In the genomic region with DNA sequence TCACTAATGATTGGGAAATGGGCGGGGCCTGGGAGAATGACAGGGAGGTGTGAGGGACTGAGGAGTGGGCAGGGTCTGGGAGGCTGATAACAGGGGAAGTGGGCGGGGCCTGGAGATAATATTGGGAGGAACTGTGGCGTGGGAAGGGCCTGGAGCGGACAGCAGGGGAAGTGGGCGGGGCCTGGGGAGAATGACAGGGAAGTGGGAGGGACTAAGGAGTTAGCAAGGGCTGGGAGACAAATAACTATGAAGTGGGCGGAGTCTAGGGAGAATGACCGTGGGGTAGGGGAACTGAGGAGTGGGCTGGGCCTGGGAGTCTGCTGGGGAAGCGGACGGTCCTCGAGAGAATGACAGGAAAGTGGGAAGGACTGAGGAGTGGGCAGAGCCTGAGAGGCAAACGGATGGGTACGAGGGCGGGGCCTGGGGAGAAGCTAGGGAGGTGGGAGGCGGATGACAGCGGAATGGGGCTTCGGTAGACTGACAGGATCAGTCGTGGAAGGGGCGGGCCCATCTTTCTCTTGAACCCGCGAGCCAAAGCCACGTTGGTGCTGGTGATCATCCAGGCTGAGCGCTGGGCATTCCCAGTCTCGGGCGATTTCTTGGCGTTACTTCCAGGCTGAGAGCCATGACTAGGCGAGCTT, we compare ENCODE assay signal across 8 cellular contexts. TPM values are rescaled to one million over a fixed set of nuclear protein-coding genes. Genes with fewer than 3 reads are reported as not detected.
DNase-seq lines count a peak whose midpoint lies in the region; ATAC-seq and TF ChIP-seq lines count a peak whose summit lies in the region.

No MANE protein-coding gene starts in this region.

- peak; percentile 97 for DNase-seq in G401 (ENCODE audit: low spot score)
- DNase-seq in HFFc6 = peak; percentile 82
- peak; percentile 95 for DNase-seq in NCI-H2196 treated with DMSO at 0.1 percent for 48 hours (lab: John Stamatoyannopoulos, UW; ENCODE audit: unreplicated experiment)
- peak; percentile 87 for DNase-seq in activated CD4-positive, alpha-beta T cell treated with anti-CD3 and anti-CD28 coated beads for 36 hours
- peak; percentile 97 for DNase-seq in dermis blood vessel endothelial cell
- DNase-seq in left lobe of liver (ENCODE audit: low spot score) = peak; percentile 83
- peak; percentile 70 to 87 for DNase-seq in stimulated activated CD4-positive, alpha-beta T cell treated with anti-CD3 and anti-CD28 coated beads, Interleukin-2, amount 100 ng/mL, for 24 hours

- peaks cover 32% of the 10 kb centered on the region for H3K4me1 Mint-ChIP-seq in HFFc6 (ENCODE audit: low read depth)
- peaks cover 32% of the 10 kb centered on the region for H3K4me1 Mint-ChIP-seq in activated CD4-positive, alpha-beta T cell treated with anti-CD3 and anti-CD28 coated beads for 36 hours

- CTCF ChIA-PET in activated CD4-positive, alpha-beta T cell treated with anti-CD3 and anti-CD28 coated beads for 36 hours (lab: Charles Lee) = interaction anchor here (0.5 to 2.5 kb wide), 30 partner anchors 9 to 374 kb away, joined by 3 to 23 read pairs (median 4); partner anchors contain the start of gene VAV1

- no peaks in the 10 kb centered on the region for H3K9me3 Mint-ChIP-seq in HFFc6
- no peaks in the 10 kb centered on the region for H3K9me3 Mint-ChIP-seq in activated CD4-positive, alpha-beta T cell treated with anti-CD3 and anti-CD28 coated beads for 36 hours (ENCODE audit: low read depth)

- no peak for TF ChIP-seq CTCF in HFFc6 (IDR thresholded peaks at IDR 0.05)

- POLR2A ChIA-PET in activated CD4-positive, alpha-beta T cell treated with anti-CD3 and anti-CD28 coated beads for 36 hours (lab: Charles Lee) = interaction anchor here (0.7 to 1.0 kb wide), 3 partner anchors 91 to 257 kb away, joined by 3 to 5 read pairs (median 4); partner anchors contain the start of genes KHSRP and VAV1

- intact Hi-C loops in activated CD4-positive, alpha-beta T cell treated with anti-CD3 and anti-CD28 coated beads for 36 hours (cut with DNase I, micrococcal nuclease) = loop anchor here (1.0 to 5.0 kb wide), 13 partner anchors 14 to 285 kb away; partner anchors contain the start of genes CD70 (in 1 of the 2), GPR108 (in 1 of the 2), SH2D3A (in 1 of the 2) and TNFSF14 (in 1 of the 2)

- peak overlapping the region; percentile 78 for H3K27ac Mint-ChIP-seq in HFFc6
- peak overlapping the region; percentile 93 for H3K27ac Mint-ChIP-seq in activated CD4-positive, alpha-beta T cell treated with anti-CD3 and anti-CD28 coated beads for 36 hours

- in situ Hi-C loops in G401 (cut with HindIII; ENCODE audit: low sequenced_read_pairs) = no loop called here

- no peaks in the 10 kb centered on the region for H3K36me3 Mint-ChIP-seq in HFFc6 (ENCODE audit: low read depth)
- no peaks in the 10 kb centered on the region for H3K36me3 Mint-ChIP-seq in activated CD4-positive, alpha-beta T cell treated with anti-CD3 and anti-CD28 coated beads for 36 hours (ENCODE audit: low read depth)

- ATAC-seq in activated CD4-positive, alpha-beta T cell treated with anti-CD3 and anti-CD28 coated beads for 36 hours = peak; percentile 65
- ATAC-seq in left lobe of liver = peak; percentile 85
- ATAC-seq in GM18861 (IDR thresholded peaks at IDR 0.05; ENCODE audit: unreplicated experiment) = no peak

- peaks cover 10% of the 10 kb centered on the region for H3K27me3 Mint-ChIP-seq in HFFc6 (ENCODE audit: insufficient read depth)
- peaks cover 2% of the 10 kb centered on the region for H3K27me3 Mint-ChIP-seq in activated CD4-positive, alpha-beta T cell treated with anti-CD3 and anti-CD28 coated beads for 36 hours

- H3K4me3 Mint-ChIP-seq in HFFc6 = peak overlapping the region; percentile 93
- peak overlapping the region; percentile 79 for H3K4me3 Mint-ChIP-seq in activated CD4-positive, alpha-beta T cell treated with anti-CD3 and anti-CD28 coated beads for 36 hours

RNA-seq across cellular contexts. Expression of gene TUBB4A, which starts 14.0 kb away (rescaled TPM):
- total RNA-seq in G401 (2014; rRNA removed; shearing (Covaris generic)) = 2.1 and 3.3 TPM in 2 replicates
- not detected for total RNA-seq in HFFc6 (2021; fragmentation: NEBNext Ultra II Directional; extraction: Animal tissue kit (Norgen Biotek cat#: 25700))
- total RNA-seq in activated CD4-positive, alpha-beta T cell treated with anti-CD3 and anti-CD28 coated beads for 36 hours = 1 to 10 TPM; 4.8 to 5.1 TPM
- total RNA-seq in dermis blood vessel endothelial cell = not detected in 2 replicates
- total RNA-seq in left lobe of liver = 0.70 TPM

RNA-seq across cellular contexts. Expression of gene TNFSF9, which starts 14.7 kb away (rescaled TPM):
- total RNA-seq in G401 (2014; rRNA removed; shearing (Covaris generic)) = 39.0 and 60.2 TPM in 2 replicates
- 1 to 10 TPM in 4 of 6 experiments, under 1 TPM in 2; 0.57 to 3.7 (median 3.2) TPM for total RNA-seq in HFFc6 (2021; fragmentation: NEBNext Ultra II Directional; extraction: Animal tissue kit (Norgen Biotek cat#: 25700))
- total RNA-seq in activated CD4-positive, alpha-beta T cell treated with anti-CD3 and anti-CD28 coated beads for 36 hours = under 1 TPM; 0.49 to 0.57 TPM
- total RNA-seq in dermis blood vessel endothelial cell (0.34 and 0.60 TPM in 2 replicates), left lobe of liver (0.13 TPM)

RNA-seq across cellular contexts. Expression of gene DENND1C, which starts 34.6 kb away (rescaled TPM):
- not detected in 2 replicates for total RNA-seq in G401 (2014; rRNA removed; shearing (Covaris generic))
- total RNA-seq in HFFc6 (2021; fragmentation: NEBNext Ultra II Directional; extraction: Animal tissue kit (Norgen Biotek cat#: 25700)) = not detected
- total RNA-seq in activated CD4-positive, alpha-beta T cell treated with anti-CD3 and anti-CD28 coated beads for 36 hours = 10 to 100 TPM; 49.5 to 56.3 TPM
- total RNA-seq in dermis blood vessel endothelial cell (not detected in 2 replicates), left lobe of liver (1.1 TPM)

RNA-seq across cellular contexts. Expression of gene CRB3, which starts 52.1 kb away (rescaled TPM):
- total RNA-seq in G401 (2014; rRNA removed; shearing (Covaris generic)) = 1.9 TPM in 1 of 2 replicates, not detected in the other
- total RNA-seq in HFFc6 (2021; fragmentation: NEBNext Ultra II Directional; extraction: Animal tissue kit (Norgen Biotek cat#: 25700)) = not detected
- total RNA-seq in activated CD4-positive, alpha-beta T cell treated with anti-CD3 and anti-CD28 coated beads for 36 hours = 1 to 10 TPM; 1.2 to 1.8 TPM
- not detected in 2 replicates for total RNA-seq in dermis blood vessel endothelial cell
- total RNA-seq in left lobe of liver = 25.9 TPM

RNA-seq across cellular contexts. Expression of gene SLC25A23, which starts 56.5 kb away (rescaled TPM):
- 57.6 and 60.6 TPM in 2 replicates for total RNA-seq in G401 (2014; rRNA removed; shearing (Covaris generic))
- total RNA-seq in HFFc6 (2021; fragmentation: NEBNext Ultra II Directional; extraction: Animal tissue kit (Norgen Biotek cat#: 25700)) = 10 to 100 TPM; 15.4 to 25.3 (median 16.8) TPM
- total RNA-seq in activated CD4-positive, alpha-beta T cell treated with anti-CD3 and anti-CD28 coated beads for 36 hours = 10 to 100 TPM; 18.6 to 19.2 TPM
- total RNA-seq in dermis blood vessel endothelial cell = 20.4 and 62.0 TPM in 2 replicates
- total RNA-seq in left lobe of liver = 40.3 TPM

Comparison
In these comparisons a context has a peak if more than half of its experiments do, and no peak if none do; other contexts are left out.
1. RNA of gene DENND1C, which starts 34.6 kb away (total RNA-seq): 49.5 to 56.3 TPM in activated CD4-positive, alpha-beta T cell treated with anti-CD3 and anti-CD28 coated beads for 36 hours; 1.1 TPM in left lobe of liver (single experiment), not detected in G401, not detected in HFFc6 and not detected in dermis blood vessel endothelial cell; every median in the first group is over 10 times any median in the second.
2. Peak in every context shown above with its lines, with median percentiles within 50 percentile points of each other: DNase-seq.